In genomic region chr1:47608296-47608875, GRCh38 we compare ENCODE assay signal across 23 cellular contexts.
DNase-seq lines count a peak whose midpoint lies in the region; ATAC-seq and FAIRE-seq lines count a peak whose summit lies in the region.
"Had no signal": no experiment of that assay in that cellular context is flagged by ENCODE, and none has a peak within 500 bp of the region (broad histone marks: within the 10 kb centered on the region; RNA-seq: fewer than 3 reads in every experiment).

No MANE protein-coding gene starts in this region.

- ATAC-seq in activated T-helper 17 cell treated with anti-CD3 and anti-CD28 coated beads, Interleukin-2, amount 50 U/mL, for 72 hours (replicated peaks), result no peak
- ATAC-seq: PC-3, Right ventricle myocardium inferior had no signal

- no peak overlapping the region for H2AK5ac ChIP-seq in mesenchymal stem cell (ENCODE audit: low read length, severe bottlenecking)

- H3K27ac ChIP-seq in mesenchymal stem cell (ENCODE audit: low read length, poor library complexity, severe bottlenecking), result no peak overlapping the region
- H3K27ac ChIP-seq: GM23248, SJCRH30 had no signal

- no peak overlapping the region for H2BK15ac ChIP-seq in mesenchymal stem cell (ENCODE audit: low read depth, poor library complexity, severe bottlenecking)

- H3K27ac Mint-ChIP-seq in activated T-helper 17 cell treated with anti-CD3 and anti-CD28 coated beads, Interleukin-2, amount 50 U/mL, for 72 hours, result no peak overlapping the region
- H3K27ac Mint-ChIP-seq: CD4-positive, CD25-positive, alpha-beta regulatory T cell had no signal

- H3K9me3 ChIP-seq in mesenchymal stem cell (ENCODE audit: control insufficient read depth, low read length), result peaks cover 12% of the 10 kb centered on the region
- H3K9me3 ChIP-seq: MG63 had no signal

- no peaks in the 10 kb centered on the region for H3K4me1 Mint-ChIP-seq in activated T-helper 17 cell treated with anti-CD3 and anti-CD28 coated beads, Interleukin-2, amount 50 U/mL, for 72 hours
- H3K4me1 Mint-ChIP-seq: CD4-positive, CD25-positive, alpha-beta regulatory T cell had no signal

- H3K79me1 ChIP-seq in mesenchymal stem cell (replicated peaks; ENCODE audit: low read length, poor library complexity, severe bottlenecking), result no peaks in the 10 kb centered on the region

- H3K9me3 Mint-ChIP-seq in activated T-helper 17 cell treated with anti-CD3 and anti-CD28 coated beads, Interleukin-2, amount 50 U/mL, for 72 hours, result no peaks in the 10 kb centered on the region

- H3K4me1 ChIP-seq in mesenchymal stem cell (ENCODE audit: control insufficient read depth, insufficient read depth, low read depth, low read length), result no peaks in the 10 kb centered on the region
- H3K4me1 ChIP-seq: SJCRH30 had no signal

- no peaks in the 10 kb centered on the region for H3K27me3 ChIP-seq in mesenchymal stem cell (ENCODE audit: control insufficient read depth in 1 of 2, insufficient read depth in 1 of 2, low read length in 2 of 2)
- H3K27me3 ChIP-seq: MG63, SJCRH30 had no signal

- H3K14ac ChIP-seq in mesenchymal stem cell (ENCODE audit: low read length in 2 of 2), result no peak overlapping the region

- H2BK5ac ChIP-seq in mesenchymal stem cell (ENCODE audit: low read depth, low read length, poor library complexity, severe bottlenecking), result no peak overlapping the region

- H2BK12ac ChIP-seq in mesenchymal stem cell (ENCODE audit: low read length in 2 of 2), result no peak overlapping the region

- peak overlapping the region; percentile 15 for H2BK120ac ChIP-seq in mesenchymal stem cell (ENCODE audit: low read depth, low read length)

- no peak overlapping the region for H3K23ac ChIP-seq in mesenchymal stem cell (ENCODE audit: low read length in 2 of 2)

- H3K9ac ChIP-seq in mesenchymal stem cell (ENCODE audit: low read length), result no peak overlapping the region
- H3K9ac ChIP-seq: GM23248 had no signal

- no peak overlapping the region for H2AFZ ChIP-seq in mesenchymal stem cell (ENCODE audit: low read depth, low read length)
- H2AFZ ChIP-seq: GM23248 had no signal

- no peak overlapping the region for H3K18ac ChIP-seq in mesenchymal stem cell (ENCODE audit: low read depth in 1 of 2, low read length in 2 of 2)

- H3K27me3 Mint-ChIP-seq in activated T-helper 17 cell treated with anti-CD3 and anti-CD28 coated beads, Interleukin-2, amount 50 U/mL, for 72 hours, result peaks cover 18% of the 10 kb centered on the region

- no peaks in the 10 kb centered on the region for H3K36me3 Mint-ChIP-seq in activated T-helper 17 cell treated with anti-CD3 and anti-CD28 coated beads, Interleukin-2, amount 50 U/mL, for 72 hours (ENCODE audit: low read depth)
- H3K36me3 Mint-ChIP-seq: CD4-positive, CD25-positive, alpha-beta regulatory T cell had no signal

- H3K4me3 ChIP-seq in mesenchymal stem cell (ENCODE audit: insufficient read depth in 1 of 2, low read depth in 1 of 2, low read length in 2 of 2), result no peak overlapping the region
- H3K4me3 ChIP-seq: GM23248, MG63, SJCRH30 had no signal

- no peak overlapping the region for H4K8ac ChIP-seq in mesenchymal stem cell (ENCODE audit: low read length)

- no peak for FAIRE-seq in HTR-8/SVneo (lab: Jason Lieb, UNC)
- FAIRE-seq: D721Med had no signal

- no peak overlapping the region for H3K4ac ChIP-seq in mesenchymal stem cell (ENCODE audit: low read depth in 1 of 2, low read length in 2 of 2)

- H4K91ac ChIP-seq in mesenchymal stem cell (ENCODE audit: low read length), result no peak overlapping the region

- H3K36me3 ChIP-seq in mesenchymal stem cell (ENCODE audit: control insufficient read depth in 1 of 2, insufficient read depth in 2 of 2, low read depth in 1 of 2, low read length in 2 of 2), result no peaks in the 10 kb centered on the region
- H3K36me3 ChIP-seq: MG63, SJCRH30 had no signal

- DNase-seq in activated CD8-positive, alpha-beta memory T cell treated with anti-CD3 and anti-CD28 coated beads for 24 hours, result peak; percentile 5
- DNase-seq in activated CD8-positive, alpha-beta memory T cell treated with anti-CD3 and anti-CD28 coated beads, Interleukin-2, amount 50 U/mL, for 4 hours, result no peak
- DNase-seq in ecto neural progenitor cell (ENCODE audit: low spot score), result peak; percentile 26
- DNase-seq in mesenchymal stem cell, result no peak
- no peak for DNase-seq in HTR-8/SVneo (ENCODE audit: insufficient read length, low spot score)
- no peak for DNase-seq in activated gamma-delta T cell treated with Interleukin-2 at 50 U/mL for 16 hours
- DNase-seq: CD4-positive, CD25-positive, alpha-beta regulatory T cell; DMS53; GM23248; H7; IMR-90; KG1; MG63; NCI-H2029; NCI-H446; NCI-H526; NCI-H82; NK-92 treated with Interleukin-12 subunit alpha and Interleukin-12 subunit beta, amount 100 ng/mL, for 24 hours; PC-3; SJCRH30 had no signal

- H3K4me3 Mint-ChIP-seq in activated T-helper 17 cell treated with anti-CD3 and anti-CD28 coated beads, Interleukin-2, amount 50 U/mL, for 72 hours, result no peak overlapping the region
- H3K4me3 Mint-ChIP-seq: CD4-positive, CD25-positive, alpha-beta regulatory T cell had no signal

- WGBS in mesenchymal stem cell, result 84% methylated on average over 7 of the region's 7 CpGs

- H3K4me2 ChIP-seq in mesenchymal stem cell (ENCODE audit: low read length, poor library complexity, severe bottlenecking), result no peak overlapping the region

Comparison
In these comparisons a context has a peak if more than half of its experiments do, and no peak if none do; other contexts are left out.
1. DNase-seq: peak in activated CD8-positive, alpha-beta memory T cell treated with anti-CD3 and anti-CD28 coated beads for 24 hours (single experiment) and ecto neural progenitor cell (single experiment); none in activated CD8-positive, alpha-beta memory T cell treated with anti-CD3 and anti-CD28 coated beads, Interleukin-2, amount 50 U/mL, for 4 hours (single experiment), mesenchymal stem cell (single experiment), HTR-8/SVneo (single experiment) and activated gamma-delta T cell treated with Interleukin-2 at 50 U/mL for 16 hours (single experiment).